In the genomic region with DNA sequence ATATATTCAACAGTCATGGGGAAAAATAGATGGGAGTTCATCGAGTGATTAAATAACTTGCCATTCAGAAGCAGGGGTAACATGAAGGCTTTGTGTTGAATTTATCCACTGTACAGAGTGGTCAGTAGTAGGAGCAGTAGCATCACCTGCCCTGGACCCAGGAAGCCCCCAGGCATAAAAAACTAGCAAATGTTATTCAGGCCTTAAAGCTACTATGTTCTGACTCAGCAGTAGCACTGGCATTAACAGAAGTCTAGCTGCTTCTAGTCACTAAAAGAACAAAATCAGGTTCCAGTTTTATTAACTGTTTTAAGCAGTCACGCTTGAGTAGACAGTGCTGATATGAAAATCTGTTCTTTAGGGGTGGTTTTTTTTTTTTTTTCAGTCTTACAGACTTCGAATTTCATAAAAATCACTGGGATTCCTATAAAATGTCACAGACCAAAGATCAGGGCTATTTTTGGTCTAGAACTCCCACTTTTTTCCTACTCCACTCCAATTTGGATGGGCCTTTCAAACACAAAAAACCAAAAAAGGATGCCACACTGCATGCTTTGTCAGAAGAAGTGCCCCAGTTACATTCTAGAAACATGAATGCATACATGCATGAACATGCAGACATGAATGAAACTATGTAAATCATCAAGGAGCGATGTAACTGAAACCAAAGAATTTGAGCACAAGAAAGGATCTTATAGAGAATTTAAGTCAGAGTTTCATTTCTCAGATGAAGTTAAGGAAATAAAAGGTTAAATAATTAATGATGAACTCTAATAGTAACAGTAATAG, we compare ENCODE assay signal across 8 cellular contexts. TPM values are rescaled to one million over a fixed set of nuclear protein-coding genes. Genes with fewer than 3 reads are reported as not detected.
DNase-seq lines count a peak whose midpoint lies in the region; ATAC-seq, FAIRE-seq and TF ChIP-seq lines count a peak whose summit lies in the region.

No MANE protein-coding gene starts in this region.

- ATAC-seq in activated T-cell treated with anti-CD3 and anti-CD28 coated beads, Interleukin-2, amount 50 U/mL, for 4 hours, result peak; percentile 19 to 20
- ATAC-seq in HG03342 (IDR thresholded peaks at IDR 0.05; ENCODE audit: unreplicated experiment), result peak; percentile 52

- H3K27ac ChIP-seq in astrocyte (ENCODE audit: low read depth, low read length), result peak overlapping the region; percentile 58
- peak overlapping the region; percentile 16 to 58 (median 50) for H3K27ac ChIP-seq in sigmoid colon

- H3K4me2 ChIP-seq in astrocyte (ENCODE audit: low read length), result peak overlapping the region; percentile 59

- peaks cover 40% of the 10 kb centered on the region for H3K36me3 Mint-ChIP-seq in activated T-cell treated with anti-CD3 and anti-CD28 coated beads, Interleukin-2, amount 50 U/mL, for 4 hours (ENCODE audit: insufficient read depth)
- peaks cover 14% of the 10 kb centered on the region for H3K36me3 Mint-ChIP-seq in astrocyte (ENCODE audit: low read depth, unreplicated experiment)

- TF ChIP-seq EP300 in sigmoid colon (IDR thresholded peaks at IDR 0.05), result no peak

- H3K27ac Mint-ChIP-seq in astrocyte (ENCODE audit: unreplicated experiment), result peak overlapping the region; percentile 79

- TF ChIP-seq CTCF in astrocyte (IDR thresholded peaks at IDR 0.05; ENCODE audit: insufficient read depth, low read depth, low read length) (no peak), sigmoid colon (IDR thresholded peaks at IDR 0.05) (no peak)

- H3K4me1 Mint-ChIP-seq in activated T-cell treated with anti-CD3 and anti-CD28 coated beads, Interleukin-2, amount 50 U/mL, for 4 hours (ENCODE audit: low read depth), result peaks cover 52% of the 10 kb centered on the region
- H3K4me1 Mint-ChIP-seq in astrocyte (ENCODE audit: low read depth, unreplicated experiment), result peaks cover 33% of the 10 kb centered on the region

- no peaks in the 10 kb centered on the region for H3K27me3 Mint-ChIP-seq in activated T-cell treated with anti-CD3 and anti-CD28 coated beads, Interleukin-2, amount 50 U/mL, for 4 hours (ENCODE audit: low read depth)
- H3K27me3 Mint-ChIP-seq in astrocyte (ENCODE audit: low read depth, unreplicated experiment), result no peaks in the 10 kb centered on the region

- WGBS in sigmoid colon, 2 donors, result 60 to 68% methylated on average over 4 of the region's 4 CpGs

- H3K79me2 ChIP-seq in astrocyte (ENCODE audit: insufficient read depth, low read length), result peaks cover 43% of the 10 kb centered on the region

- peak overlapping the region; percentile 49 for H3K9ac ChIP-seq in astrocyte (ENCODE audit: low read length)

- no peaks in the 10 kb centered on the region for H3K9me3 Mint-ChIP-seq in activated T-cell treated with anti-CD3 and anti-CD28 coated beads, Interleukin-2, amount 50 U/mL, for 4 hours
- H3K9me3 Mint-ChIP-seq in astrocyte (ENCODE audit: unreplicated experiment), result no peaks in the 10 kb centered on the region

- intact Hi-C loops in sigmoid colon (cut with DNase I) (loop anchor here (2.0 kb wide), 3 partner anchors 211 to 433 kb away; no protein-coding TSS in a partner anchor), posterior cingulate gyrus (cut with DNase I) (loop anchor here (2.0 to 10.0 kb wide), 4 partner anchors 73 to 435 kb away; no protein-coding TSS in a partner anchor)

- TF ChIP-seq POLR2A in sigmoid colon (IDR thresholded peaks at IDR 0.05), result no peak

- H3K27me3 ChIP-seq in astrocyte (ENCODE audit: insufficient read depth, low read length), result no peaks in the 10 kb centered on the region
- no peaks in the 10 kb centered on the region for H3K27me3 ChIP-seq in sigmoid colon

- FAIRE-seq in astrocyte (lab: Jason Lieb, UNC), result no peak

- no peak overlapping the region for H2AFZ ChIP-seq in astrocyte (ENCODE audit: low read depth, low read length)

- H3K4me3 ChIP-seq in astrocyte (ENCODE audit: insufficient read depth, low read depth, low read length) (no peak overlapping the region), sigmoid colon (no peak overlapping the region)

- H3K36me3 ChIP-seq in astrocyte (ENCODE audit: insufficient read depth, low read length) (peaks cover 15% of the 10 kb centered on the region), sigmoid colon (peaks cover 0 to 10% (median 0%) of the 10 kb centered on the region in 4 donors)

- DNase-seq in activated T-cell treated with anti-CD3 and anti-CD28 coated beads, Interleukin-2, amount 50 U/mL, for 4 hours, result no peak
- DNase-seq in activated T-cell treated with anti-CD3 and anti-CD28 coated beads for 4 hours (no peak), astrocyte (ENCODE audit: low read depth) (no peak), sigmoid colon (no peak), GF-D8 (lab: John Stamatoyannopoulos, UW) (no peak), posterior cingulate gyrus (no peak), GM19240 (ENCODE audit: insufficient read length, low spot score) (no peak)

- H3K4me3 Mint-ChIP-seq in activated T-cell treated with anti-CD3 and anti-CD28 coated beads, Interleukin-2, amount 50 U/mL, for 4 hours, result peak overlapping the region; percentile 16
- H3K4me3 Mint-ChIP-seq in astrocyte (ENCODE audit: unreplicated experiment), result no peak overlapping the region

- no peaks in the 10 kb centered on the region for H3K9me3 ChIP-seq in astrocyte (ENCODE audit: insufficient read depth, low read depth, low read length)
- no peaks in the 10 kb centered on the region for H3K9me3 ChIP-seq in sigmoid colon

- peaks cover 5% of the 10 kb centered on the region for H4K20me1 ChIP-seq in astrocyte (ENCODE audit: insufficient read depth, low read length)

- peaks cover 28% of the 10 kb centered on the region for H3K4me1 ChIP-seq in astrocyte (ENCODE audit: insufficient read depth, low read length)
- H3K4me1 ChIP-seq in sigmoid colon, result peaks cover 0 to 13% (median 10%) of the 10 kb centered on the region in 4 donors

RNA-seq across cellular contexts. Expression of gene FAM133B, which starts 31.6 kb away (rescaled TPM):
- total RNA-seq in activated T-cell treated with anti-CD3 and anti-CD28 coated beads, Interleukin-2, amount 50 U/mL, for 4 hours, result 10 to 100 TPM; 35.3 to 37.8 (median 36.0) TPM
- total RNA-seq in astrocyte (20.4 and 26.1 TPM in 2 replicates), sigmoid colon (10 to 100 TPM; 23.8 to 28.3 (median 25.7) TPM)
- 10 to 100 TPM; 10.9 to 13.4 (median 12.0) TPM for polyA plus RNA-seq in sigmoid colon
